18 cellular contexts compared by ENCODE assay signal in genomic region chr11:63933459-63933858, GRCh38. TPM values are rescaled to one million over a fixed set of nuclear protein-coding genes. Genes with fewer than 3 reads are reported as not detected.
"Had no signal": no experiment of that assay in that cellular context is flagged by ENCODE, and none has a peak within 500 bp of the region (broad histone marks: within the 10 kb centered on the region; RNA-seq: fewer than 3 reads in every experiment).

No MANE protein-coding gene starts in this region.

- DNase-seq: activated CD4-positive, alpha-beta T cell treated with anti-CD3 and anti-CD28 coated beads for 48 hours; activated CD8-positive, alpha-beta T cell treated with anti-CD3 and anti-CD28 coated beads for 36 hours; activated gamma-delta T cell treated with Interleukin-2 at 50 U/mL for 16 hours; activated naive CD8-positive, alpha-beta T cell treated with anti-CD3 and anti-CD28 coated beads, Interleukin-2, amount 10 ng/mL, durations not matched to agents 7 days and 5 days; dermis blood vessel endothelial cell; effector memory CD8-positive, alpha-beta T cell; left colon; naive thymus-derived CD8-positive, alpha-beta T cell; stimulated activated CD4-positive, alpha-beta T cell treated with anti-CD3 and anti-CD28 coated beads, Interleukin-4, amount 100 ng/mL, for 24 hours; upper lobe of left lung; WERI-Rb-1 had no signal

- H3K27me3 ChIP-seq: breast epithelium, gastroesophageal sphincter, suprapubic skin, upper lobe of left lung had no signal

- FAIRE-seq: islet of Langerhans had no signal

- H3K4me3 ChIP-seq: breast epithelium, gastroesophageal sphincter, skin epidermis, suprapubic skin, upper lobe of left lung had no signal

- H3K27ac ChIP-seq: breast epithelium, gastroesophageal sphincter, skin epidermis, suprapubic skin, upper lobe of left lung had no signal

- H3K9me3 ChIP-seq: breast epithelium, gastroesophageal sphincter, suprapubic skin, upper lobe of left lung had no signal

- ATAC-seq: activated CD8-positive, alpha-beta T cell treated with anti-CD3 and anti-CD28 coated beads for 36 hours; effector memory CD8-positive, alpha-beta T cell; gastroesophageal sphincter; left colon; naive thymus-derived CD8-positive, alpha-beta T cell; SK-N-SH treated with all-trans-retinoic acid at 6 μM for 48 hours had no signal

- H3K4me1 ChIP-seq: breast epithelium had no signal

- H3K36me3 ChIP-seq: breast epithelium, gastroesophageal sphincter, suprapubic skin, upper lobe of left lung, WERI-Rb-1 had no signal

RNA-seq across cellular contexts. Expression of gene RCOR2, which starts 16.5 kb away (rescaled TPM):
- total RNA-seq: naive thymus-derived CD8-positive, alpha-beta T cell; T-helper 1 cell treated with Interleukin-12 subunit alpha and Interleukin-12 subunit beta and Interleukin-4 antibody, amounts not matched to agents 30 ng/mL and 1 ng/mL, for 36 hours had no signal
